ENCODE assay signal across 8 cellular contexts in the genomic region with DNA sequence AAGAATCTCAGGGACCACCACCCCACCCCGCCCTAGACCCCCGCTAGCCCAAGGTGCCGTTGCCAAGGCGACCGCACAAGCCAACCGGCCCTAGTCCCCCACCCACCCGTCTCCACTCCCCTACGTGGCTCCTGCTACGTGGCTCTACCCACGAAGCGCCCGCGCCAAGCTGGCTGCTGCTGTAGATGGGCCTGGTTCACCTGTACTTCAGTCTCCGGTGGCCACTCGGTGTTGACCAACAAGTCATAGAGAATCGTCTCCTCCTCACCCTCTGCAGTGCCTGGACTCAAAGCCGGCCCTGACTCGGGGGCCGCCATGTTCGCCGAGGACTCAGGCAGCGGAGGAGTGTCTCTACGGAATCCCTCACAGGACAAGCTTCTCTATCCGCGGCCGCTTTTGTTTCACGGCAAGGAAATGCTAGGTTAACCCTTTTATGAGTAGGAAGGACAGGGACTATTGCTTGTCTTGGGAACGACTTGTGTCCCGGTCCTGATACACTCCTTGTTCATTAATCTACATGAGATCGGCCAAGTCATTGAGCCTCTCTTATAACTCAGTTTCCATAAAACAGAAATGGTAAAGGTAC. TPM values are rescaled to one million over a fixed set of nuclear protein-coding genes. Genes with fewer than 3 reads are reported as not detected.
DNase-seq lines count a peak whose midpoint lies in the region; ATAC-seq and TF ChIP-seq lines count a peak whose summit lies in the region.

Gene NBAS, minus strand, starts transcription at position 347 of the 586 bp plus-strand sequence. Its CDS starts 30 bp downstream, at position 317.

- peak within 1 kb of the TSS; percentile 80 for H3K4me2 ChIP-seq in GM23338

- H3K79me2 ChIP-seq in GM23338 (replicated peaks; ENCODE audit: insufficient read depth), result peaks cover 24% of the 10 kb centered on the region

- no peaks in the 10 kb centered on the region for H3K36me3 Mint-ChIP-seq in GM23338 (ENCODE audit: low read depth)
- no peaks in the 10 kb centered on the region for H3K36me3 Mint-ChIP-seq in natural killer cell

- no peaks in the 10 kb centered on the region for H3K36me3 ChIP-seq in GM23338 (ENCODE audit: insufficient read depth)

- peak within 1 kb of the TSS; percentile 99 for H2AFZ ChIP-seq in GM23338

- TF ChIP-seq CTCF in GM23338 (conservative IDR thresholded peaks at IDR 0.05; ENCODE audit: low read depth in 2 of 2) (no peak), fibroblast of pulmonary artery (IDR thresholded peaks at IDR 0.05; ENCODE audit: low read length, missing control alignments) (no peak), natural killer cell (IDR thresholded peaks at IDR 0.05) (no peak)

- H3K27ac Mint-ChIP-seq in GM23338 (peak within 1 kb of the TSS; percentile 96), natural killer cell (peak within 1 kb of the TSS; percentile 89 to 94)

- H3K9me2 ChIP-seq in GM23338 (ENCODE audit: insufficient read depth), result no peaks in the 10 kb centered on the region

- ATAC-seq in GM23338 (peak; percentile 92), natural killer cell (peak; percentile 89 to 92 (median 90))

- H3K27me3 Mint-ChIP-seq in GM23338 (ENCODE audit: insufficient read depth, low read depth, poor library complexity), result no peaks in the 10 kb centered on the region
- H3K27me3 Mint-ChIP-seq in natural killer cell (ENCODE audit: low read depth in 2 of 2), result peaks cover 18 to 29% of the 10 kb centered on the region in 2 donors

- H3K4me3 ChIP-seq in GM23338 (peak within 1 kb of the TSS; percentile 87), fibroblast of pulmonary artery (replicated peaks; ENCODE audit: low read depth, low read length) (peak within 1 kb of the TSS; percentile 79)

- peak within 1 kb of the TSS; percentile 99 for H3K4me3 Mint-ChIP-seq in GM23338
- peak within 1 kb of the TSS; percentile 99 for H3K4me3 Mint-ChIP-seq in natural killer cell

- H3K4me1 Mint-ChIP-seq in GM23338 (peaks cover 19% of the 10 kb centered on the region), natural killer cell (peaks cover 37 to 40% of the 10 kb centered on the region in 2 donors)

- H3F3A ChIP-seq in GM23338 (replicated peaks; ENCODE audit: low read depth), result no peaks in the 10 kb centered on the region

- H3K27me3 ChIP-seq in GM23338 (ENCODE audit: insufficient read depth), result no peaks in the 10 kb centered on the region

- intact Hi-C loops in natural killer cell (cut with micrococcal nuclease), result loop anchor here (1.0 kb wide), 1 partner anchor 30 kb away; the partner anchor contains the start of gene DDX1

- DNase-seq in EH (ENCODE audit: low read depth) (peak; percentile 87), GM23338 (ENCODE audit: low spot score) (peak; percentile 92), LHCN-M2 (ENCODE audit: low read depth) (peak; percentile 86), fibroblast of pulmonary artery (ENCODE audit: low read depth) (peak; percentile 90), natural killer cell (peak; percentile 50)
- peak; percentile 58 for DNase-seq in activated T-helper 9 cell treated with anti-CD3 and anti-CD28 coated beads, Interleukin-2, amount 50 U/mL, for 16 hours (ENCODE audit: low read depth)
- DNase-seq in stimulated activated naive CD4-positive, alpha-beta T cell treated with Interleukin-2 at 50 U/mL for 16 hours (lab: John Stamatoyannopoulos, UW), result peak; percentile 75

- peak within 1 kb of the TSS; percentile 29; the same call in 1 of the 2 replicates for H3K27ac ChIP-seq in GM23338 (ENCODE audit: low read depth)

- no peaks in the 10 kb centered on the region for H4K20me1 ChIP-seq in GM23338 (replicated peaks; ENCODE audit: insufficient read depth)

- no peaks in the 10 kb centered on the region for H3K9me3 Mint-ChIP-seq in GM23338
- no peaks in the 10 kb centered on the region for H3K9me3 Mint-ChIP-seq in natural killer cell

- TF ChIP-seq POLR2A in Raji (IDR thresholded peaks at IDR 0.05; ENCODE audit: insufficient read depth, low read depth, low read length), result peak; percentile 76

- peaks cover 4% of the 10 kb centered on the region; the same call in 1 of the 2 replicates for H3K4me1 ChIP-seq in GM23338 (ENCODE audit: insufficient read depth)

TF ChIP-seq in GM23338, 12 proteins besides CTCF, POLR2A, EP300 and RAD21 (continues in another document):
- TF ChIP-seq POLR2AphosphoS5 (IDR thresholded peaks at IDR 0.05; ENCODE audit: low read depth), result peak; percentile 75
- TF ChIP-seq EZH2phosphoT487 (IDR thresholded peaks at IDR 0.05; ENCODE audit: unreplicated experiment), result no peak
- TF ChIP-seq, protein P1, sequence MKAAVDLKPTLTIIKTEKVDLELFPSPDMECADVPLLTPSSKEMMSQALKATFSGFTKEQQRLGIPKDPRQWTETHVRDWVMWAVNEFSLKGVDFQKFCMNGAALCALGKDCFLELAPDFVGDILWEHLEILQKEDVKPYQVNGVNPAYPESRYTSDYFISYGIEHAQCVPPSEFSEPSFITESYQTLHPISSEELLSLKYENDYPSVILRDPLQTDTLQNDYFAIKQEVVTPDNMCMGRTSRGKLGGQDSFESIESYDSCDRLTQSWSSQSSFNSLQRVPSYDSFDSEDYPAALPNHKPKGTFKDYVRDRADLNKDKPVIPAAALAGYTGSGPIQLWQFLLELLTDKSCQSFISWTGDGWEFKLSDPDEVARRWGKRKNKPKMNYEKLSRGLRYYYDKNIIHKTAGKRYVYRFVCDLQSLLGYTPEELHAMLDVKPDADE (IDR thresholded peaks at IDR 0.05), result peak; percentile 59; the same call in 1 of the 2 replicates
- TF ChIP-seq ZNF331 (CRISPR knock-in tag; IDR thresholded peaks at IDR 0.05; ENCODE audit: low read depth), result no peak
- 0 out of 2 replicates have a peak, but pooled peaks have one; percentile 46 for TF ChIP-seq CREB1 (CRISPR knock-in tag; IDR thresholded peaks at IDR 0.05; ENCODE audit: low read depth)
- no peak for TF ChIP-seq ZNF462 (CRISPR knock-in tag; IDR thresholded peaks at IDR 0.05)

RNA-seq across cellular contexts. Expression of gene NBAS, which starts in this region (rescaled TPM):
- total RNA-seq in GM23338 (2014; rRNA removed; shearing (Covaris generic)), result 30.7 and 38.9 TPM in 2 replicates
- polyA plus RNA-seq in GM23338 (2016; fragmentation: Nextera tagmentation; extraction: Ambion mirVana), result 24.6 and 24.8 TPM in 2 replicates
- total RNA-seq in LHCN-M2 (2014; rRNA removed) (35.1 and 38.4 TPM in 2 replicates), natural killer cell (10 to 100 TPM; 27.8 to 34.7 (median 29.2) TPM)
- 22.5 TPM for polyA plus RNA-seq in LHCN-M2 (2012)

Comparison
In these comparisons a context has a peak if more than half of its experiments do, and no peak if none do; other contexts are left out.
1. Peak in every context shown above with its lines: DNase-seq, ATAC-seq, H3K4me3 ChIP-seq and H3K27ac ChIP-seq.